In genomic region chr12:58961166-58961565, GRCh38 we compare ENCODE assay signal across 28 cellular contexts. TPM values are rescaled to one million over a fixed set of nuclear protein-coding genes. Genes with fewer than 3 reads are reported as not detected.
"Had no signal": no experiment of that assay in that cellular context is flagged by ENCODE, and none has a peak within 500 bp of the region (broad histone marks: within the 10 kb centered on the region; RNA-seq: fewer than 3 reads in every experiment).

No MANE protein-coding gene starts in this region.

- ATAC-seq: activated CD8-positive, alpha-beta T cell treated with anti-CD3 and anti-CD28 coated beads for 36 hours; body of pancreas; effector memory CD8-positive, alpha-beta T cell; gastroesophageal sphincter; left lung; naive thymus-derived CD8-positive, alpha-beta T cell; psoas muscle; T-cell had no signal

- FAIRE-seq: colon, kidney, pancreas had no signal

- H3K36me3 Mint-ChIP-seq: activated naive CD4-positive, alpha-beta T cell treated with anti-CD3 and anti-CD28 coated beads, Interleukin-2, amount 50 U/mL, for 24 hours; naive thymus-derived CD8-positive, alpha-beta T cell; T-cell had no signal

- H3K9me3 ChIP-seq: body of pancreas, esophagus squamous epithelium, gastroesophageal sphincter, left lung, neutrophil, pancreas, psoas muscle, right atrium auricular region, thyroid gland had no signal

- H3K4me1 Mint-ChIP-seq: activated CD4-positive, alpha-beta T cell treated with anti-CD3 and anti-CD28 coated beads, Interleukin-2, amount 10 ng/mL, durations not matched to agents 7 days and 5 days; activated naive CD4-positive, alpha-beta T cell treated with anti-CD3 and anti-CD28 coated beads, Interleukin-2, amount 50 U/mL, for 24 hours; naive thymus-derived CD8-positive, alpha-beta T cell; T-cell had no signal

- H3K27me3 Mint-ChIP-seq: activated CD4-positive, alpha-beta T cell treated with anti-CD3 and anti-CD28 coated beads, Interleukin-2, amount 10 ng/mL, durations not matched to agents 7 days and 5 days; activated CD8-positive, alpha-beta T cell treated with anti-CD3 and anti-CD28 coated beads for 36 hours; activated naive CD4-positive, alpha-beta T cell treated with anti-CD3 and anti-CD28 coated beads, Interleukin-2, amount 50 U/mL, for 24 hours; effector memory CD8-positive, alpha-beta T cell; naive thymus-derived CD8-positive, alpha-beta T cell; stimulated activated naive CD8-positive, alpha-beta T cell treated with anti-CD3 and anti-CD28 coated beads, Interleukin-15, Interleukin-2, amounts not matched to agents 100 ng/mL and 50 ng/mL, for 24 hours; T-cell had no signal

- H3K27ac ChIP-seq: body of pancreas, dorsolateral prefrontal cortex, esophagus squamous epithelium, gastroesophageal sphincter, left lung, neutrophil, pancreas, psoas muscle, right atrium auricular region, thyroid gland, WERI-Rb-1 had no signal

- H3K4me3 Mint-ChIP-seq: activated CD4-positive, alpha-beta T cell treated with anti-CD3 and anti-CD28 coated beads, Interleukin-2, amount 10 ng/mL, durations not matched to agents 7 days and 5 days; activated CD8-positive, alpha-beta T cell treated with anti-CD3 and anti-CD28 coated beads for 36 hours; activated naive CD4-positive, alpha-beta T cell treated with anti-CD3 and anti-CD28 coated beads, Interleukin-2, amount 50 U/mL, for 24 hours; effector memory CD8-positive, alpha-beta T cell; naive thymus-derived CD8-positive, alpha-beta T cell; stimulated activated naive CD8-positive, alpha-beta T cell treated with anti-CD3 and anti-CD28 coated beads, Interleukin-15, Interleukin-2, amounts not matched to agents 100 ng/mL and 50 ng/mL, for 24 hours; T-cell; T-helper 2 cell treated with Interferon-gamma antibody and Interleukin-4, amounts not matched to agents 5 μg/mL and 100 μg/mL, for 36 hours had no signal

- H3K4me3 ChIP-seq: body of pancreas, dorsolateral prefrontal cortex, esophagus squamous epithelium, gastroesophageal sphincter, left lung, lung, pancreas, psoas muscle, right atrium auricular region, thyroid gland had no signal

- DNase-seq: activated CD4-positive, alpha-beta T cell treated with anti-CD3 and anti-CD28 coated beads, Interleukin-2, amount 10 ng/mL, durations not matched to agents 7 days and 5 days; activated CD4-positive, CD25-positive, alpha-beta regulatory T cell treated with anti-CD3 and anti-CD28 coated beads, Interleukin-2, amount 50 U/mL, for 72 hours; activated CD8-positive, alpha-beta T cell treated with anti-CD3 and anti-CD28 coated beads for 36 hours; activated gamma-delta T cell treated with Interleukin-2 at 50 U/mL for 16 hours; anterior cingulate cortex; body of pancreas; dorsolateral prefrontal cortex; effector memory CD8-positive, alpha-beta T cell; esophagus squamous epithelium; head of caudate nucleus; kidney; left lung; naive thymus-derived CD8-positive, alpha-beta T cell; pancreas; psoas muscle; stimulated activated CD4-positive, alpha-beta T cell treated with anti-CD3 and anti-CD28 coated beads, Interleukin-1b, Interleukin-23, amount 100 ng/mL, for 48 hours; substantia nigra; T-cell; thyroid gland; WERI-Rb-1 had no signal

- H3K27ac Mint-ChIP-seq: activated CD4-positive, alpha-beta T cell treated with anti-CD3 and anti-CD28 coated beads, Interleukin-2, amount 10 ng/mL, durations not matched to agents 7 days and 5 days; activated CD8-positive, alpha-beta T cell treated with anti-CD3 and anti-CD28 coated beads for 36 hours; activated naive CD4-positive, alpha-beta T cell treated with anti-CD3 and anti-CD28 coated beads, Interleukin-2, amount 50 U/mL, for 24 hours; effector memory CD8-positive, alpha-beta T cell; naive thymus-derived CD8-positive, alpha-beta T cell; stimulated activated naive CD8-positive, alpha-beta T cell treated with anti-CD3 and anti-CD28 coated beads, Interleukin-15, Interleukin-2, amounts not matched to agents 100 ng/mL and 50 ng/mL, for 24 hours; T-cell; T-helper 2 cell treated with Interferon-gamma antibody and Interleukin-4, amounts not matched to agents 5 μg/mL and 100 μg/mL, for 36 hours had no signal

- H3K36me3 ChIP-seq: esophagus squamous epithelium, gastroesophageal sphincter, left lung, neutrophil, pancreas, right atrium auricular region, thyroid gland, WERI-Rb-1 had no signal

- H3K9me3 Mint-ChIP-seq: activated CD4-positive, alpha-beta T cell treated with anti-CD3 and anti-CD28 coated beads, Interleukin-2, amount 10 ng/mL, durations not matched to agents 7 days and 5 days; activated CD8-positive, alpha-beta T cell treated with anti-CD3 and anti-CD28 coated beads for 36 hours; activated naive CD4-positive, alpha-beta T cell treated with anti-CD3 and anti-CD28 coated beads, Interleukin-2, amount 50 U/mL, for 24 hours; T-helper 2 cell treated with Interferon-gamma antibody and Interleukin-4, amounts not matched to agents 5 μg/mL and 100 μg/mL, for 36 hours had no signal

- H3K27me3 ChIP-seq: body of pancreas, dorsolateral prefrontal cortex, esophagus squamous epithelium, gastroesophageal sphincter, left lung, neutrophil, pancreas, right atrium auricular region, thyroid gland had no signal

- H3K4me1 ChIP-seq: esophagus squamous epithelium, gastroesophageal sphincter, left lung, psoas muscle, right atrium auricular region had no signal

RNA-seq across cellular contexts. Expression of gene LRIG3, which starts 40.9 kb away (rescaled TPM):
- total RNA-seq: activated CD4-positive, alpha-beta T cell treated with anti-CD3 and anti-CD28 coated beads, Interleukin-2, amount 10 ng/mL, durations not matched to agents 7 days and 5 days; activated CD8-positive, alpha-beta T cell treated with anti-CD3 and anti-CD28 coated beads for 36 hours; naive thymus-derived CD8-positive, alpha-beta T cell had no signal
- polyA plus RNA-seq: naive thymus-derived CD8-positive, alpha-beta T cell had no signal
